Comparison of ENCODE assay signal across 1 cellular context in the genomic region with DNA sequence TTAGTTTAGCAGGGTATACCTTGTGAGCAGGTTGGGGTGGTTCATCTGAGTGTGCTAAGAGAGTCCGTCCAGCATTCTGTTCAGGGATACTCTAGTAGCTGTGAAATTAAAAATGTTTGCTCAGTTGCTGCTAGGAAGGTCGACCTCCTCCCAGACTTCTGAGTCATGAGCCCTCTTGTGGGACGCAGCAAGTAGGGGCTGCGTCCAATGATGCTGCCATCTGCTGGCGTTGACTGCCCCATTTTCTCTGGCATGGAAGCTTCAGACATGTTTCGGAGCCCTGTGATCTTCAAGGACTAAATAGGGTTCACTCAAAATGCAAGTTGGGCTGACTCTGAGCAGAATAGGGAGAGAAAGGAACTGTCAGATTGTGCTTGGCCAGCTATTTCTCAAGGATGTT.
TF ChIP-seq lines count a peak whose summit lies in the region.

No MANE protein-coding gene starts in this region.

TF ChIP-seq in SK-N-SH, 30 proteins besides CTCF, POLR2A, EP300 and RAD21 (continued from another document):
- TF ChIP-seq, protein P1, sequence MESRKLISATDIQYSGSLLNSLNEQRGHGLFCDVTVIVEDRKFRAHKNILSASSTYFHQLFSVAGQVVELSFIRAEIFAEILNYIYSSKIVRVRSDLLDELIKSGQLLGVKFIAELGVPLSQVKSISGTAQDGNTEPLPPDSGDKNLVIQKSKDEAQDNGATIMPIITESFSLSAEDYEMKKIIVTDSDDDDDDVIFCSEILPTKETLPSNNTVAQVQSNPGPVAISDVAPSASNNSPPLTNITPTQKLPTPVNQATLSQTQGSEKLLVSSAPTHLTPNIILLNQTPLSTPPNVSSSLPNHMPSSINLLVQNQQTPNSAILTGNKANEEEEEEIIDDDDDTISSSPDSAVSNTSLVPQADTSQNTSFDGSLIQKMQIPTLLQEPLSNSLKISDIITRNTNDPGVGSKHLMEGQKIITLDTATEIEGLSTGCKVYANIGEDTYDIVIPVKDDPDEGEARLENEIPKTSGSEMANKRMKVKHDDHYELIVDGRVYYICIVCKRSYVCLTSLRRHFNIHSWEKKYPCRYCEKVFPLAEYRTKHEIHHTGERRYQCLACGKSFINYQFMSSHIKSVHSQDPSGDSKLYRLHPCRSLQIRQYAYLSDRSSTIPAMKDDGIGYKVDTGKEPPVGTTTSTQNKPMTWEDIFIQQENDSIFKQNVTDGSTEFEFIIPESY (IDR thresholded peaks at IDR 0.05; ENCODE audit: borderline replicate concordance, low read depth), result no peak
- no peak for TF ChIP-seq RFX5 (IDR thresholded peaks at IDR 0.05; ENCODE audit: low read length)
- no peak for TF ChIP-seq FOXJ3 (CRISPR knock-in tag; IDR thresholded peaks at IDR 0.05)
- TF ChIP-seq, protein P2, sequence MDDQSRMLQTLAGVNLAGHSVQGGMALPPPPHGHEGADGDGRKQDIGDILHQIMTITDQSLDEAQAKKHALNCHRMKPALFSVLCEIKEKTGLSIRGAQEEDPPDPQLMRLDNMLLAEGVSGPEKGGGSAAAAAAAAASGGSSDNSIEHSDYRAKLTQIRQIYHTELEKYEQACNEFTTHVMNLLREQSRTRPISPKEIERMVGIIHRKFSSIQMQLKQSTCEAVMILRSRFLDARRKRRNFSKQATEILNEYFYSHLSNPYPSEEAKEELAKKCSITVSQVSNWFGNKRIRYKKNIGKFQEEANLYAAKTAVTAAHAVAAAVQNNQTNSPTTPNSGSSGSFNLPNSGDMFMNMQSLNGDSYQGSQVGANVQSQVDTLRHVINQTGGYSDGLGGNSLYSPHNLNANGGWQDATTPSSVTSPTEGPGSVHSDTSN (IDR thresholded peaks at IDR 0.05), result no peak
- TF ChIP-seq RCOR1 (IDR thresholded peaks at IDR 0.05; ENCODE audit: low read length), result no peak
